9 cellular contexts compared by ENCODE assay signal in the genomic region with DNA sequence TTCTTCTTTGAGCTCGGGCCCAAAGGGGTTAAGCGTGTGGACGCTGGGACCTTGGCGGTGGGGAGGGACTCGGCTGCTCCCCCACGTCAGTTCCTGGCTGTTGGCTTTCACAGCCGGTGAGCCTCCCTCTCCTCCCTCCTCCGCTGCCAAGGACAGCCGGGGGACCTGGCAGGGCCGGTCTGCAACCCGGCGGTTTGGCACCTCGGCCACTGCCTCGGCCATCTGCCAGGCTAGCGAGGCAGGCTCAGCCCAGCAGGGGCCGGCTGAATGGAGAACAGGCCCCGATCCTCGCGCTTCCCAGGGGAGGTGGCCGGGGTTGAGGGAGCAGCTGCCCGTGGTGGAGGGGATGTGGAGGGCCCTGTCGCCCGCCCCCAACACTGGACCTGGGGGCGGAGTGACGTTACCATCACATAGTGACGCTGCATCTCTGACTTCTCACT. TPM values are rescaled to one million over a fixed set of nuclear protein-coding genes. Genes with fewer than 3 reads are reported as not detected.
A peak's percentile ranks its signal among the peaks of the same experiment; 100 is the strongest.
DNase-seq lines count a peak whose midpoint lies in the region; ATAC-seq and TF ChIP-seq lines count a peak whose summit lies in the region.
"Had no signal": no experiment of that assay in that cellular context is flagged by ENCODE, and none has a peak within 500 bp of the region (broad histone marks: within the 10 kb centered on the region; RNA-seq: fewer than 3 reads in every experiment).

No MANE protein-coding gene starts in this region.

- no peaks in the 10 kb centered on the region for H3K27me3 ChIP-seq in lower lobe of right lung (ENCODE audit: low read depth)
- H3K27me3 ChIP-seq in tibial nerve: no peaks in the 10 kb centered on the region

- CTCF ChIA-PET in activated CD8-positive, alpha-beta T cell treated with anti-CD3 and anti-CD28 coated beads for 36 hours (lab: Charles Lee): interaction anchor here (0.7 to 1.8 kb wide), 3 partner anchors 18 to 106 kb away, joined by 4 to 8 read pairs (median 4); no protein-coding TSS in a partner anchor
- CTCF ChIA-PET in activated naive CD4-positive, alpha-beta T cell treated with anti-CD3 and anti-CD28 coated beads for 36 hours (lab: Charles Lee): no interaction called here

- POLR2A ChIA-PET in activated CD8-positive, alpha-beta T cell treated with anti-CD3 and anti-CD28 coated beads for 36 hours (lab: Charles Lee): interaction anchor here (1.0 to 2.0 kb wide), 4 partner anchors 16 to 122 kb away, joined by 3 to 11 read pairs (median 3); no protein-coding TSS in a partner anchor

- H3K4me3 ChIP-seq in lower lobe of right lung: peak overlapping the region; percentile 27
- peak overlapping the region in 1 of 4 donors; percentile 10 for H3K4me3 ChIP-seq in tibial nerve

- no peak overlapping the region for H3K27ac Mint-ChIP-seq in activated CD8-positive, alpha-beta T cell treated with anti-CD3 and anti-CD28 coated beads for 36 hours
- H3K27ac Mint-ChIP-seq in activated naive CD4-positive, alpha-beta T cell treated with anti-CD3 and anti-CD28 coated beads for 36 hours: no peak overlapping the region

- peak in 1 of 2 donors; percentile 5 for TF ChIP-seq POLR2A in tibial nerve (IDR thresholded peaks at IDR 0.05)

- H3K36me3 ChIP-seq in lower lobe of right lung: peaks cover 78% of the 10 kb centered on the region
- H3K36me3 ChIP-seq in tibial nerve: peaks cover 0 to 71% (median 22%) of the 10 kb centered on the region in 3 donors

- intact Hi-C loops in lower lobe of right lung (cut with DNase I): no loop called here
- intact Hi-C loops in activated CD8-positive, alpha-beta T cell treated with anti-CD3 and anti-CD28 coated beads for 36 hours (cut with micrococcal nuclease): no loop called here
- intact Hi-C loops in activated naive CD4-positive, alpha-beta T cell treated with anti-CD3 and anti-CD28 coated beads for 36 hours (cut with micrococcal nuclease): no loop called here

- no peaks in the 10 kb centered on the region for H3K9me3 ChIP-seq in lower lobe of right lung
- no peaks in the 10 kb centered on the region for H3K9me3 ChIP-seq in tibial nerve

- ATAC-seq in lower lobe of right lung (peak; percentile 65 to 66), HG02981 (IDR thresholded peaks at IDR 0.05; ENCODE audit: unreplicated experiment) (no peak)
- ATAC-seq in activated CD8-positive, alpha-beta T cell treated with anti-CD3 and anti-CD28 coated beads for 36 hours: no peak

- no peaks in the 10 kb centered on the region for H3K27me3 Mint-ChIP-seq in activated CD8-positive, alpha-beta T cell treated with anti-CD3 and anti-CD28 coated beads for 36 hours
- H3K27me3 Mint-ChIP-seq in activated naive CD4-positive, alpha-beta T cell treated with anti-CD3 and anti-CD28 coated beads for 36 hours (ENCODE audit: low read depth): no peaks in the 10 kb centered on the region

- TF ChIP-seq CTCF in lower lobe of right lung (IDR thresholded peaks at IDR 0.05) (no peak), tibial nerve (IDR thresholded peaks at IDR 0.05) (peak in 1 of 5 experiments; percentile 35)
- no peak for TF ChIP-seq CTCF in activated CD8-positive, alpha-beta T cell treated with anti-CD3 and anti-CD28 coated beads for 36 hours (IDR thresholded peaks at IDR 0.05)

- DNase-seq in NCI-H1417 (lab: John Stamatoyannopoulos, UW): peak in 2 of 3 experiments; percentile 57 to 75
- DNase-seq in NCI-H1417 treated with DMSO at 0.1 percent for 48 hours (lab: John Stamatoyannopoulos, UW): no peak
- peak; percentile 76 to 98 for DNase-seq in cerebellar nuclear complex (lab: John Stamatoyannopoulos, UW)
- DNase-seq in lower lobe of right lung: peak; percentile 85
- DNase-seq in tibial nerve (ENCODE audit: low spot score in 2 of 2): peak; percentile 69 to 77
- no peak for DNase-seq in activated CD8-positive, alpha-beta T cell treated with anti-CD3 and anti-CD28 coated beads for 36 hours
- no peak for DNase-seq in activated naive CD4-positive, alpha-beta T cell treated with anti-CD3 and anti-CD28 coated beads for 36 hours

- H3K36me3 Mint-ChIP-seq in activated CD8-positive, alpha-beta T cell treated with anti-CD3 and anti-CD28 coated beads for 36 hours (ENCODE audit: low read depth): peaks cover 38% of the 10 kb centered on the region
- peaks cover 35% of the 10 kb centered on the region for H3K36me3 Mint-ChIP-seq in activated naive CD4-positive, alpha-beta T cell treated with anti-CD3 and anti-CD28 coated beads for 36 hours (ENCODE audit: low read depth)

- no peak overlapping the region for H3K4me3 Mint-ChIP-seq in activated CD8-positive, alpha-beta T cell treated with anti-CD3 and anti-CD28 coated beads for 36 hours
- no peak overlapping the region for H3K4me3 Mint-ChIP-seq in activated naive CD4-positive, alpha-beta T cell treated with anti-CD3 and anti-CD28 coated beads for 36 hours

- peaks cover 50% of the 10 kb centered on the region for H3K4me1 Mint-ChIP-seq in activated CD8-positive, alpha-beta T cell treated with anti-CD3 and anti-CD28 coated beads for 36 hours (ENCODE audit: low read depth)
- H3K4me1 Mint-ChIP-seq in activated naive CD4-positive, alpha-beta T cell treated with anti-CD3 and anti-CD28 coated beads for 36 hours (ENCODE audit: low read depth): peaks cover 56% of the 10 kb centered on the region

- no peaks in the 10 kb centered on the region for H3K9me3 Mint-ChIP-seq in activated CD8-positive, alpha-beta T cell treated with anti-CD3 and anti-CD28 coated beads for 36 hours
- no peaks in the 10 kb centered on the region for H3K9me3 Mint-ChIP-seq in activated naive CD4-positive, alpha-beta T cell treated with anti-CD3 and anti-CD28 coated beads for 36 hours

- 17 to 44% methylated on average over 17 to 26 of the region's 26 CpGs for WGBS in tibial nerve, 2 donors

- peak in 1 of 2 donors; percentile 81 for TF ChIP-seq EP300 in tibial nerve (IDR thresholded peaks at IDR 0.05)

- H3K4me1 ChIP-seq in lower lobe of right lung (peaks cover 62% of the 10 kb centered on the region), tibial nerve (peaks cover 0 to 81% (median 35%) of the 10 kb centered on the region in 4 donors)

- H3K27ac ChIP-seq in lower lobe of right lung: peak overlapping the region; percentile 68
- H3K27ac ChIP-seq in tibial nerve: peak overlapping the region; percentile 62 to 99 (median 78)
- H3K27ac ChIP-seq: KMS-11 had no signal

RNA-seq across cellular contexts. Expression of a gene that starts 5.0 kb away (rescaled TPM):
- 413 TPM for total RNA-seq in lower lobe of right lung
- total RNA-seq in tibial nerve: 1,000 to 10,000 TPM in 1 of 4 donors, 100 to 1,000 TPM in 3; 449 to 1,111 (median 479) TPM
- 100 to 1,000 TPM; 283 to 296 TPM for total RNA-seq in activated CD8-positive, alpha-beta T cell treated with anti-CD3 and anti-CD28 coated beads for 36 hours
- 100 to 1,000 TPM; 326 to 354 TPM for total RNA-seq in activated naive CD4-positive, alpha-beta T cell treated with anti-CD3 and anti-CD28 coated beads for 36 hours

RNA-seq across cellular contexts. Expression of a gene that starts 28.2 kb away (rescaled TPM):
- total RNA-seq in lower lobe of right lung (42.7 TPM), tibial nerve (100 to 1,000 TPM in 3 of 4 donors, 10 to 100 TPM in 1; 87.5 to 184 (median 122) TPM)
- total RNA-seq in activated CD8-positive, alpha-beta T cell treated with anti-CD3 and anti-CD28 coated beads for 36 hours: 1 to 10 TPM; 2.8 to 3.0 TPM
- total RNA-seq in activated naive CD4-positive, alpha-beta T cell treated with anti-CD3 and anti-CD28 coated beads for 36 hours: 1 to 10 TPM; 6.5 to 7.2 TPM

RNA-seq across cellular contexts. Expression of a gene that starts 36.9 kb away (rescaled TPM):
- total RNA-seq in lower lobe of right lung: 60.6 TPM
- 100 to 1,000 TPM in 3 of 4 donors, 10 to 100 TPM in 1; 65.1 to 114 (median 107) TPM for total RNA-seq in tibial nerve
- 1 to 10 TPM; 5.2 to 5.4 TPM for total RNA-seq in activated CD8-positive, alpha-beta T cell treated with anti-CD3 and anti-CD28 coated beads for 36 hours
- total RNA-seq in activated naive CD4-positive, alpha-beta T cell treated with anti-CD3 and anti-CD28 coated beads for 36 hours: 10 to 100 TPM; 10.9 to 11.2 TPM

Comparison
In these comparisons a context has a peak if more than half of its experiments do, and no peak if none do; other contexts are left out.
1. DNase-seq: peak in NCI-H1417 (2 of 3), cerebellar nuclear complex (2 of 2), lower lobe of right lung (single experiment) and tibial nerve (2 of 2); none in NCI-H1417 treated with DMSO at 0.1 percent for 48 hours (single experiment), activated CD8-positive, alpha-beta T cell treated with anti-CD3 and anti-CD28 coated beads for 36 hours (single experiment) and activated naive CD4-positive, alpha-beta T cell treated with anti-CD3 and anti-CD28 coated beads for 36 hours (single experiment).
2. ATAC-seq: peak in lower lobe of right lung (2 of 2); none in activated CD8-positive, alpha-beta T cell treated with anti-CD3 and anti-CD28 coated beads for 36 hours (single experiment) and HG02981 (single experiment).